ENCODE assay signal across 2 cellular contexts in the genomic region with DNA sequence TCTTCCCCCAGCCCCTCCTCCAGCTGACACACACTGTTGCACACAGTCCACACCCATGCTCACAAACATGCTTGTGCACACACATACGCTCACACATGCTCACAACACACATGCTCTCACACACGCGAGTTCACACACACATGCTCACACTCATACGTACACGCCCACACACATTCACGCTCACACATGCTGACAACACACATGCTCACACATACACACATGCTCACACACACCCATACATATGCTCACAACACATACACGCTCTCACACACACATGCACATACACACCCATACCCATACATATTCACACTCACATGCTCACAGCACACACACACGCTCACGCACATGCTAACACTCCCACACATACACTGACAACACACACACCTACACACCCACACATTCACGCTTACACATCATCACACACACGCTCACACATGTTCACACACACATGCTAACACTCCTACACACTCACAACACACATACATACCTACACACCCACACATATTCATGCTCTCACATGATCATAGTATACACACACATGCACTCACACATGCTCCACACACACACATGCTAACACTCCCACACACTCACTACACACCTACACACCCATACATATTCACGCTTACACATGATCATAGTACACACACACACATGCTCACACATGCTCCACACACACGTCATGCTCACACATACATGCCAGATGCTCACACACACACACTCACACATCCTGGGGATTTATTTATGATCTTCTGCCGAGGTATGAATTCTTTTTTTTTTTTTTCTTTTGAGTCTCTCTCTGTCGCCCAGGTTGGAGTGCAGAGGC.
TF ChIP-seq lines count a peak whose summit lies in the region.

No MANE protein-coding gene starts in this region.

TF ChIP-seq in K562, 482 proteins besides CTCF, POLR2A, EP300 and RAD21 (continues in another document):
- TF ChIP-seq LARP7 (IDR thresholded peaks at IDR 0.05), result no peak
- no peak for TF ChIP-seq ZNF232 (CRISPR knock-in tag; IDR thresholded peaks at IDR 0.05)
- no peak for TF ChIP-seq POLR2B (IDR thresholded peaks at IDR 0.05; ENCODE audit: low read depth, partially characterized antibody)
- TF ChIP-seq, protein P1, sequence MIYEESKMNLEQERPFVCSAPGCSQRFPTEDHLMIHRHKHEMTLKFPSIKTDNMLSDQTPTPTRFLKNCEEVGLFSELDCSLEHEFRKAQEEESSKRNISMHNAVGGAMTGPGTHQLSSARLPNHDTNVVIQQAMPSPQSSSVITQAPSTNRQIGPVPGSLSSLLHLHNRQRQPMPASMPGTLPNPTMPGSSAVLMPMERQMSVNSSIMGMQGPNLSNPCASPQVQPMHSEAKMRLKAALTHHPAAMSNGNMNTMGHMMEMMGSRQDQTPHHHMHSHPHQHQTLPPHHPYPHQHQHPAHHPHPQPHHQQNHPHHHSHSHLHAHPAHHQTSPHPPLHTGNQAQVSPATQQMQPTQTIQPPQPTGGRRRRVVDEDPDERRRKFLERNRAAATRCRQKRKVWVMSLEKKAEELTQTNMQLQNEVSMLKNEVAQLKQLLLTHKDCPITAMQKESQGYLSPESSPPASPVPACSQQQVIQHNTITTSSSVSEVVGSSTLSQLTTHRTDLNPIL (CRISPR knock-in tag; IDR thresholded peaks at IDR 0.05), result no peak
- TF ChIP-seq KDM1A (IDR thresholded peaks at IDR 0.05), result peak; percentile 7 to 32; a peak in 1 of 4 replicates
- TF ChIP-seq, protein P2, sequence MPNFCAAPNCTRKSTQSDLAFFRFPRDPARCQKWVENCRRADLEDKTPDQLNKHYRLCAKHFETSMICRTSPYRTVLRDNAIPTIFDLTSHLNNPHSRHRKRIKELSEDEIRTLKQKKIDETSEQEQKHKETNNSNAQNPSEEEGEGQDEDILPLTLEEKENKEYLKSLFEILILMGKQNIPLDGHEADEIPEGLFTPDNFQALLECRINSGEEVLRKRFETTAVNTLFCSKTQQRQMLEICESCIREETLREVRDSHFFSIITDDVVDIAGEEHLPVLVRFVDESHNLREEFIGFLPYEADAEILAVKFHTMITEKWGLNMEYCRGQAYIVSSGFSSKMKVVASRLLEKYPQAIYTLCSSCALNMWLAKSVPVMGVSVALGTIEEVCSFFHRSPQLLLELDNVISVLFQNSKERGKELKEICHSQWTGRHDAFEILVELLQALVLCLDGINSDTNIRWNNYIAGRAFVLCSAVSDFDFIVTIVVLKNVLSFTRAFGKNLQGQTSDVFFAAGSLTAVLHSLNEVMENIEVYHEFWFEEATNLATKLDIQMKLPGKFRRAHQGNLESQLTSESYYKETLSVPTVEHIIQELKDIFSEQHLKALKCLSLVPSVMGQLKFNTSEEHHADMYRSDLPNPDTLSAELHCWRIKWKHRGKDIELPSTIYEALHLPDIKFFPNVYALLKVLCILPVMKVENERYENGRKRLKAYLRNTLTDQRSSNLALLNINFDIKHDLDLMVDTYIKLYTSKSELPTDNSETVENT (CRISPR knock-in tag; IDR thresholded peaks at IDR 0.05), result no peak
- no peak for TF ChIP-seq KDM2B (CRISPR knock-in tag; IDR thresholded peaks at IDR 0.05)
- TF ChIP-seq TAL1 (IDR thresholded peaks at IDR 0.05), result 0 out of 2 replicates have a peak, but pooled peaks have one; percentile 6
- TF ChIP-seq ZNF436 (CRISPR knock-in tag; IDR thresholded peaks at IDR 0.05), result no peak
- TF ChIP-seq CEBPB (tag; IDR thresholded peaks at IDR 0.05), result no peak
- TF ChIP-seq CHD4 (IDR thresholded peaks at IDR 0.05; ENCODE audit: insufficient read depth, insufficient replicate concordance, low read depth, low read length, poor library complexity, severe bottlenecking), result no peak
- TF ChIP-seq, protein P3, sequence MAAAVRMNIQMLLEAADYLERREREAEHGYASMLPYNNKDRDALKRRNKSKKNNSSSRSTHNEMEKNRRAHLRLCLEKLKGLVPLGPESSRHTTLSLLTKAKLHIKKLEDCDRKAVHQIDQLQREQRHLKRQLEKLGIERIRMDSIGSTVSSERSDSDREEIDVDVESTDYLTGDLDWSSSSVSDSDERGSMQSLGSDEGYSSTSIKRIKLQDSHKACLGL (CRISPR knock-in tag; IDR thresholded peaks at IDR 0.05; ENCODE audit: borderline replicate concordance, poor library complexity, severe bottlenecking), result no peak
- no peak for TF ChIP-seq FUS (optimal IDR thresholded peaks at IDR 0.05; ENCODE audit: low read depth, low read length)
- TF ChIP-seq RBM17 (IDR thresholded peaks at IDR 0.05; ENCODE audit: borderline replicate concordance, low read depth, low read length), result no peak
- TF ChIP-seq TOE1 (IDR thresholded peaks at IDR 0.05; ENCODE audit: borderline replicate concordance), result peak; percentile 38; the same call in 1 of the 2 replicates
- TF ChIP-seq TOE1 (CRISPR knock-in tag; IDR thresholded peaks at IDR 0.05; ENCODE audit: borderline replicate concordance, low read depth), result no peak
- no peak for TF ChIP-seq FOXK1 (CRISPR knock-in tag; IDR thresholded peaks at IDR 0.05; ENCODE audit: borderline replicate concordance)
- TF ChIP-seq HMG20B (CRISPR knock-in tag; IDR thresholded peaks at IDR 0.05), result no peak
- 0 out of 2 replicates have a peak, but pooled peaks have one; percentile 27 for TF ChIP-seq BCOR (IDR thresholded peaks at IDR 0.05)
- TF ChIP-seq TRIM24 (IDR thresholded peaks at IDR 0.05), result peak; percentile 66 to 71; a peak in 3 of 4 replicates
- peak; percentile 21; the same call in 1 of the 2 replicates for TF ChIP-seq MCM3 (IDR thresholded peaks at IDR 0.05)
- TF ChIP-seq, protein P4, sequence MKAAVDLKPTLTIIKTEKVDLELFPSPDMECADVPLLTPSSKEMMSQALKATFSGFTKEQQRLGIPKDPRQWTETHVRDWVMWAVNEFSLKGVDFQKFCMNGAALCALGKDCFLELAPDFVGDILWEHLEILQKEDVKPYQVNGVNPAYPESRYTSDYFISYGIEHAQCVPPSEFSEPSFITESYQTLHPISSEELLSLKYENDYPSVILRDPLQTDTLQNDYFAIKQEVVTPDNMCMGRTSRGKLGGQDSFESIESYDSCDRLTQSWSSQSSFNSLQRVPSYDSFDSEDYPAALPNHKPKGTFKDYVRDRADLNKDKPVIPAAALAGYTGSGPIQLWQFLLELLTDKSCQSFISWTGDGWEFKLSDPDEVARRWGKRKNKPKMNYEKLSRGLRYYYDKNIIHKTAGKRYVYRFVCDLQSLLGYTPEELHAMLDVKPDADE (conservative IDR thresholded peaks at IDR 0.05; ENCODE audit: control insufficient read depth, low read depth, low read length), result no peak
- no peak for TF ChIP-seq DACH1 (IDR thresholded peaks at IDR 0.05; ENCODE audit: partially characterized antibody)
- peak; percentile 25 for TF ChIP-seq BRD9 (IDR thresholded peaks at IDR 0.05; ENCODE audit: low read depth, partially characterized antibody)
- TF ChIP-seq EGR1 (conservative IDR thresholded peaks at IDR 0.05), result peak; percentile 71
- no peak for TF ChIP-seq PCBP1 (IDR thresholded peaks at IDR 0.05; ENCODE audit: low read depth, low read length, poor library complexity, severe bottlenecking)
- TF ChIP-seq PHF20 (IDR thresholded peaks at IDR 0.05; ENCODE audit: partially characterized antibody), result peak; percentile 77
- TF ChIP-seq SREBF1 (IDR thresholded peaks at IDR 0.05; ENCODE audit: borderline replicate concordance, low read depth, low read length), result no peak

TF ChIP-seq in neural cell, 6 proteins besides CTCF, POLR2A, EP300 and RAD21:
- TF ChIP-seq MXI1 (conservative IDR thresholded peaks at IDR 0.05; ENCODE audit: poor library complexity, severe bottlenecking), result no peak
- no peak for TF ChIP-seq TAF1 (IDR thresholded peaks at IDR 0.05; ENCODE audit: low read depth)
- TF ChIP-seq, protein P5, sequence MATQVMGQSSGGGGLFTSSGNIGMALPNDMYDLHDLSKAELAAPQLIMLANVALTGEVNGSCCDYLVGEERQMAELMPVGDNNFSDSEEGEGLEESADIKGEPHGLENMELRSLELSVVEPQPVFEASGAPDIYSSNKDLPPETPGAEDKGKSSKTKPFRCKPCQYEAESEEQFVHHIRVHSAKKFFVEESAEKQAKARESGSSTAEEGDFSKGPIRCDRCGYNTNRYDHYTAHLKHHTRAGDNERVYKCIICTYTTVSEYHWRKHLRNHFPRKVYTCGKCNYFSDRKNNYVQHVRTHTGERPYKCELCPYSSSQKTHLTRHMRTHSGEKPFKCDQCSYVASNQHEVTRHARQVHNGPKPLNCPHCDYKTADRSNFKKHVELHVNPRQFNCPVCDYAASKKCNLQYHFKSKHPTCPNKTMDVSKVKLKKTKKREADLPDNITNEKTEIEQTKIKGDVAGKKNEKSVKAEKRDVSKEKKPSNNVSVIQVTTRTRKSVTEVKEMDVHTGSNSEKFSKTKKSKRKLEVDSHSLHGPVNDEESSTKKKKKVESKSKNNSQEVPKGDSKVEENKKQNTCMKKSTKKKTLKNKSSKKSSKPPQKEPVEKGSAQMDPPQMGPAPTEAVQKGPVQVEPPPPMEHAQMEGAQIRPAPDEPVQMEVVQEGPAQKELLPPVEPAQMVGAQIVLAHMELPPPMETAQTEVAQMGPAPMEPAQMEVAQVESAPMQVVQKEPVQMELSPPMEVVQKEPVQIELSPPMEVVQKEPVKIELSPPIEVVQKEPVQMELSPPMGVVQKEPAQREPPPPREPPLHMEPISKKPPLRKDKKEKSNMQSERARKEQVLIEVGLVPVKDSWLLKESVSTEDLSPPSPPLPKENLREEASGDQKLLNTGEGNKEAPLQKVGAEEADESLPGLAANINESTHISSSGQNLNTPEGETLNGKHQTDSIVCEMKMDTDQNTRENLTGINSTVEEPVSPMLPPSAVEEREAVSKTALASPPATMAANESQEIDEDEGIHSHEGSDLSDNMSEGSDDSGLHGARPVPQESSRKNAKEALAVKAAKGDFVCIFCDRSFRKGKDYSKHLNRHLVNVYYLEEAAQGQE (IDR thresholded peaks at IDR 0.05; ENCODE audit: borderline replicate concordance), result no peak
- no peak for TF ChIP-seq SMC3 (conservative IDR thresholded peaks at IDR 0.05; ENCODE audit: poor library complexity)
- no peak for TF ChIP-seq EZH2 (IDR thresholded peaks at IDR 0.05; ENCODE audit: borderline replicate concordance, insufficient read depth, low read length, poor library complexity, severe bottlenecking)
- no peak for TF ChIP-seq POLR2AphosphoS5 (IDR thresholded peaks at IDR 0.05)
